ENCODE assay signal across 1 cellular context in the genomic region with DNA sequence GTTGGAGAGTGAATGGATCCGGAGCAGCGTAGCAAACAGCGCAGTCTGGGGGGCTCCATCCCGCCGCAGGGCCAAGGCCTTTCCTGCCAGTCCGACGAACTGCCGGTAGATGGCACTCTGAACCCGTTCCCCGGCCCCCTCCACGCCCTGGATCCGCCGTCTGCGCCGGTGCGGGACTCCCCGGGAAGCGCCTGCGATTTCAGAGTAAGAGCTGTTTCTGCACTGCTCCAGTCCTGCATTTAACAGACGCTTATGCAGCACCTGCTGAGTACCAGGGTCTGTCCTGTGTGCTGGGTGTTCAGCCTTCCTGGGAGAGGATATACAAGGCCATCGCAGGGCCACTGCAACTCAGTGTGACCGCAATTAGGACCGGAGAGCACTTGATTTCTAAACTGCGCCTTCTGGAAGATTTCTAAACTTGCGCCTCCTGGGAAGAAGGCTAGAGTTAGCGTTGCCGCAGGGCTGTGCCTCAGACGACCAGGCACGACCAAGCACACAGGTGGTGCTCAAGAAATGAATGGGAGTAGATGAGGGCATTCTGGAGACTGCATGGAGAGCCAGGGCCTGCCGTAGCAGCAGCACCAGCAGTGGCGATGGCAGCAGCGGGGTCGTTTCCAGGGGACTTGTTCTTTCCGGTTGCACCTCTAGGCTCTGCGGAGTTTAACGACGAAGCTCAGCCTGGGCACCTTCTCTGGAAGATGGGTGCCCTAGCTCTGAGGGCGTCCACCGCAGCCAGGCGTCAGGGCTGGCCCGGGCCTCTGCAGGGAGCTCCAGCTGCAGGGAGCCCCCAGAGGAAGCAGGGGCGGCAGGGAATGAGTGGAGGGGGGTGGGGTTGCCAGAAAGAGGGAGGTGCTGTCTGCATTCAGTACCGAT.
TF ChIP-seq lines count a peak whose summit lies in the region.

No MANE protein-coding gene starts in this region.

TF ChIP-seq in H1, 55 proteins besides CTCF, POLR2A, EP300 and RAD21 (continued from another document):
- TF ChIP-seq CREB1 (IDR thresholded peaks at IDR 0.05), result 0 out of 2 replicates have a peak, but pooled peaks have one; percentile 38
TF ChIP-seq in H1: peak in this region for 8.
